8 cellular contexts compared by ENCODE assay signal in genomic region chr15:43746245-43746902, GRCh38. TPM values are rescaled to one million over a fixed set of nuclear protein-coding genes. Genes with fewer than 3 reads are reported as not detected.
DNase-seq lines count a peak whose midpoint lies in the region; ATAC-seq and TF ChIP-seq lines count a peak whose summit lies in the region.
"Not testable (repeated sequence)": the region's sequence is repeated elsewhere in the genome, so short reads cannot be mapped to it uniquely, and the experiment has no call there.

Gene PDIA3 (plus strand): TSS chr15:43746438. CDS start chr15:43746540, 102 bp downstream.

- H3K9ac ChIP-seq in mucosa of rectum (ENCODE audit: low read depth in 1 of 2, low read length in 2 of 2): peak within 1 kb of the TSS; percentile 75 to 93

- H3K36me3 ChIP-seq in Panc1 (ENCODE audit: control insufficient read depth, insufficient read depth, low read length); esophagus (ENCODE audit: control insufficient read depth in 2 of 2, insufficient read depth in 2 of 2, low read length in 1 of 2); mucosa of rectum (ENCODE audit: control insufficient read depth in 2 of 2, insufficient read depth in 2 of 2, low read length in 2 of 2): not testable (repeated sequence)

- intact Hi-C loops in Panc1 (cut with micrococcal nuclease; ENCODE audit: unreplicated experiment): not testable (repeated sequence)

- in situ Hi-C loops in Panc1 (cut with HindIII; ENCODE audit: low pct_unique_long_range_greater_than_20kb, low sequenced_read_pairs): not testable (repeated sequence)

- BruUV-seq in Panc1 (replicated peaks; lab: Mats Ljungman, UMichigan): not testable (repeated sequence)

- H3K4me1 ChIP-seq in Panc1 (ENCODE audit: control insufficient read depth, insufficient read depth, low read length); esophagus (ENCODE audit: control insufficient read depth in 2 of 2, insufficient read depth in 2 of 2, low read length in 1 of 2): not testable (repeated sequence)
- H3K4me1 ChIP-seq in mucosa of rectum (ENCODE audit: control insufficient read depth in 2 of 2, insufficient read depth in 2 of 2, low read length in 2 of 2): peaks cover 4 to 10% of the 10 kb centered on the region in 2 donors

- ATAC-seq in GM21619 (IDR thresholded peaks at IDR 0.05; ENCODE audit: unreplicated experiment) (peak; percentile 58), Panc1 (peak; percentile 98)

- TF ChIP-seq CTCF in Panc1 (IDR thresholded peaks at IDR 0.05): not testable (repeated sequence)

- TF ChIP-seq EP300 in Ishikawa (IDR thresholded peaks at IDR 0.05; ENCODE audit: borderline replicate concordance): not testable (repeated sequence)

- H3K4me3 ChIP-seq in Panc1 (ENCODE audit: low read depth in 2 of 2, low read length in 2 of 2) (peak within 1 kb of the TSS; percentile 68 to 83), esophagus (ENCODE audit: low read depth in 1 of 2, low read length in 2 of 2) (peak within 1 kb of the TSS; percentile 88 to 92), mucosa of rectum (ENCODE audit: low read length in 2 of 2) (peak within 1 kb of the TSS; percentile 80 to 85)

- not testable (repeated sequence) for H3K27me3 ChIP-seq in Panc1 (ENCODE audit: control insufficient read depth, insufficient read depth, low read length); esophagus (ENCODE audit: control insufficient read depth in 1 of 2, insufficient read depth in 2 of 2, low read length in 2 of 2); mucosa of rectum (ENCODE audit: control insufficient read depth in 2 of 2, insufficient read depth in 2 of 2, low read length in 2 of 2)

- WGBS in esophagus, 2 donors: 1% methylated on average over 66 to 84 of the region's 84 CpGs

- CTCF ChIA-PET in Panc1 (lab: Charles Lee): not testable (repeated sequence)

- DNase-seq in DMS153 (lab: John Stamatoyannopoulos, UW) (peak; percentile 23), Panc1 (ENCODE audit: low read depth, low spot score) (peak; percentile 32)
- peak; percentile 90 to 94 for DNase-seq in activated T-cell treated with anti-CD3 and anti-CD28 coated beads, Interleukin-2, amount 50 U/mL, for 48 hours
- DNase-seq in stimulated activated CD8-positive, alpha-beta memory T cell treated with anti-CD3 and anti-CD28 coated beads, Interleukin-4, amount 100 ng/mL, for 24 hours (ENCODE audit: low read depth): peak; percentile 84

- POLR2A ChIA-PET in Panc1 (lab: Charles Lee): interaction anchor here (1.4 kb wide), 1 partner anchor 30 kb away, joined by 8 read pairs; the partner anchor contains the start of gene ELL3

- TF ChIP-seq RAD21 in Ishikawa (IDR thresholded peaks at IDR 0.05; ENCODE audit: low read depth): not testable (repeated sequence)

- not testable (repeated sequence) for H3K9me3 ChIP-seq in Panc1 (ENCODE audit: control insufficient read depth, insufficient read depth, low read depth, low read length); esophagus (ENCODE audit: control insufficient read depth in 2 of 2, insufficient read depth in 1 of 2, low read depth in 1 of 2, low read length in 1 of 2); mucosa of rectum (ENCODE audit: control insufficient read depth in 2 of 2, low read length in 2 of 2)

- peak within 1 kb of the TSS; percentile 81 for H3K27ac ChIP-seq in Panc1 (ENCODE audit: low read length)
- H3K27ac ChIP-seq in esophagus (ENCODE audit: low read depth in 2 of 2, low read length in 1 of 2): peak within 1 kb of the TSS; percentile 95 to 98
- H3K27ac ChIP-seq in mucosa of rectum (ENCODE audit: low read depth in 2 of 2, low read length in 2 of 2): peak within 1 kb of the TSS; percentile 94 to 95

TF ChIP-seq in Ishikawa, 13 proteins besides CTCF, POLR2A, EP300 and RAD21:
- TF ChIP-seq TEAD4 (IDR thresholded peaks at IDR 0.05) (peak; percentile 5; the same call in 1 of the 2 replicates), MAX (IDR thresholded peaks at IDR 0.05) (peak; percentile 76), TCF12 (IDR thresholded peaks at IDR 0.05; ENCODE audit: low read depth) (peak; percentile 24; the same call in 1 of the 2 replicates), YY1 (IDR thresholded peaks at IDR 0.05; ENCODE audit: low read depth) (peak; percentile 21; the same call in 1 of the 2 replicates), EGR1 (IDR thresholded peaks at IDR 0.05) (peak; percentile 28; the same call in 1 of the 2 replicates), TAF1 (IDR thresholded peaks at IDR 0.05; ENCODE audit: low read depth) (peak; percentile 83)

RNA-seq across cellular contexts. Expression of gene PDIA3, which starts in this region (rescaled TPM):
- 538 TPM for total RNA-seq in Panc1 (2021; ENCODE audit: unreplicated experiment)
- polyA plus RNA-seq in Panc1 (2012; ENCODE audit: insufficient read length): 868 TPM
- 100 to 1,000 TPM in 1 of 2 donors, 10 to 100 TPM in 1; 90.6 to 140 TPM for polyA plus RNA-seq in esophagus

Comparison
In these comparisons a context has a peak if more than half of its experiments do, and no peak if none do; other contexts are left out.
1. Peak in every context shown above with its lines: DNase-seq, ATAC-seq, H3K4me3 ChIP-seq and H3K27ac ChIP-seq.
2. DNase-seq: peak in every context shown above with its lines; median percentile 92 in activated T-cell treated with anti-CD3 and anti-CD28 coated beads, Interleukin-2, amount 50 U/mL, for 48 hours; 84 in stimulated activated CD8-positive, alpha-beta memory T cell treated with anti-CD3 and anti-CD28 coated beads, Interleukin-4, amount 100 ng/mL, for 24 hours; 32 in Panc1; 23 in DMS153.